ENCODE assay signal across 1 cellular context in genomic region chr6:113813207-113813606, GRCh38.
TF ChIP-seq lines count a peak whose summit lies in the region.

No MANE protein-coding gene starts in this region.

TF ChIP-seq in SK-N-SH, 30 proteins besides CTCF, POLR2A, EP300 and RAD21 (continued from another document):
- peak; percentile 40; the same call in 1 of the 2 replicates for TF ChIP-seq TCF12 (IDR thresholded peaks at IDR 0.05)
TF ChIP-seq in SK-N-SH: peak in this region for 2.
